22 cellular contexts compared by ENCODE assay signal in genomic region chr10:34941471-34942357, GRCh38.
A peak's percentile ranks its signal among the peaks of the same experiment; 100 is the strongest.
DNase-seq lines count a peak whose midpoint lies in the region; ATAC-seq and TF ChIP-seq lines count a peak whose summit lies in the region.
"Had no signal": no experiment of that assay in that cellular context is flagged by ENCODE, and none has a peak within 500 bp of the region (broad histone marks: within the 10 kb centered on the region; RNA-seq: fewer than 3 reads in every experiment).

No MANE protein-coding gene starts in this region.

- no peaks in the 10 kb centered on the region for H3F3A ChIP-seq in Loucy (ENCODE audit: low read depth)

- intact Hi-C loops in activated CD4-positive, alpha-beta memory T cell treated with anti-CD3 and anti-CD28 coated beads for 36 hours (cut with micrococcal nuclease) = no loop called here
- intact Hi-C loops in A673 (cut with micrococcal nuclease; ENCODE audit: unreplicated experiment) = no loop called here

- H3K4me1 Mint-ChIP-seq in activated CD4-positive, alpha-beta memory T cell treated with anti-CD3 and anti-CD28 coated beads for 36 hours (ENCODE audit: low read depth) = no peaks in the 10 kb centered on the region
- no peaks in the 10 kb centered on the region for H3K4me1 Mint-ChIP-seq in activated CD4-positive, alpha-beta memory T cell treated with anti-CD3 and anti-CD28 coated beads, Interleukin-2, amount 10 ng/mL, durations not matched to agents 7 days and 5 days
- H3K4me1 Mint-ChIP-seq in naive thymus-derived CD8-positive, alpha-beta T cell = no peaks in the 10 kb centered on the region
- H3K4me1 Mint-ChIP-seq: activated naive CD8-positive, alpha-beta T cell treated with anti-CD3 and anti-CD28 coated beads for 36 hours had no signal

- H3K4me1 ChIP-seq in Loucy (ENCODE audit: insufficient read depth, low read length, poor library complexity, severe bottlenecking) (no peaks in the 10 kb centered on the region), A673 (ENCODE audit: insufficient read depth, low read length, poor library complexity, severe bottlenecking) (no peaks in the 10 kb centered on the region)
- H3K4me1 ChIP-seq: A549, gastroesophageal sphincter, left lung, upper lobe of right lung had no signal

- H3K4me3 ChIP-seq in Loucy (ENCODE audit: low read length, poor library complexity, severe bottlenecking) (no peak overlapping the region), skin epidermis (no peak overlapping the region), A673 (ENCODE audit: low read depth, low read length, poor library complexity, severe bottlenecking) (no peak overlapping the region)
- H3K4me3 ChIP-seq: A549, gastroesophageal sphincter, left lung, upper lobe of right lung had no signal

- no peak for ATAC-seq in naive thymus-derived CD8-positive, alpha-beta T cell
- ATAC-seq: gastroesophageal sphincter, left lung, upper lobe of right lung had no signal

- CTCF ChIA-PET in activated CD4-positive, alpha-beta memory T cell treated with anti-CD3 and anti-CD28 coated beads for 36 hours (lab: Charles Lee) = no interaction called here
- CTCF ChIA-PET in activated CD4-positive, alpha-beta memory T cell treated with anti-CD3 and anti-CD28 coated beads, Interleukin-2, amount 10 ng/mL, durations not matched to agents 7 days and 5 days (lab: Charles Lee) = no interaction called here
- CTCF ChIA-PET in A673 (lab: Charles Lee) = no interaction called here

- no peaks in the 10 kb centered on the region for H3K9me2 ChIP-seq in Loucy (replicated peaks; ENCODE audit: low read depth, low read length)

- no peaks in the 10 kb centered on the region for H3K9me3 Mint-ChIP-seq in activated CD4-positive, alpha-beta memory T cell treated with anti-CD3 and anti-CD28 coated beads for 36 hours
- no peaks in the 10 kb centered on the region for H3K9me3 Mint-ChIP-seq in activated CD4-positive, alpha-beta memory T cell treated with anti-CD3 and anti-CD28 coated beads, Interleukin-2, amount 10 ng/mL, durations not matched to agents 7 days and 5 days
- peaks cover 0 to 8% (median 0%) of the 10 kb centered on the region in 9 donors for H3K9me3 Mint-ChIP-seq in naive thymus-derived CD8-positive, alpha-beta T cell
- H3K9me3 Mint-ChIP-seq: activated naive CD8-positive, alpha-beta T cell treated with anti-CD3 and anti-CD28 coated beads for 36 hours; dendritic cell treated with granulocyte-macrophage colony-stimulating factor and Interleukin-4, amounts not matched to agents 40 ng/mL and 50 ng/mL, for 4 days had no signal

- no peak overlapping the region for H3K27ac Mint-ChIP-seq in activated CD4-positive, alpha-beta memory T cell treated with anti-CD3 and anti-CD28 coated beads for 36 hours
- H3K27ac Mint-ChIP-seq in activated CD4-positive, alpha-beta memory T cell treated with anti-CD3 and anti-CD28 coated beads, Interleukin-2, amount 10 ng/mL, durations not matched to agents 7 days and 5 days = no peak overlapping the region
- H3K27ac Mint-ChIP-seq in naive thymus-derived CD8-positive, alpha-beta T cell = no peak overlapping the region
- H3K27ac Mint-ChIP-seq: activated naive CD8-positive, alpha-beta T cell treated with anti-CD3 and anti-CD28 coated beads for 36 hours; dendritic cell treated with granulocyte-macrophage colony-stimulating factor and Interleukin-4, amounts not matched to agents 40 ng/mL and 50 ng/mL, for 4 days had no signal

- no peak overlapping the region for H3K4me3 Mint-ChIP-seq in activated CD4-positive, alpha-beta memory T cell treated with anti-CD3 and anti-CD28 coated beads for 36 hours
- no peak overlapping the region for H3K4me3 Mint-ChIP-seq in activated CD4-positive, alpha-beta memory T cell treated with anti-CD3 and anti-CD28 coated beads, Interleukin-2, amount 10 ng/mL, durations not matched to agents 7 days and 5 days
- H3K4me3 Mint-ChIP-seq in naive thymus-derived CD8-positive, alpha-beta T cell = no peak overlapping the region
- H3K4me3 Mint-ChIP-seq: activated naive CD8-positive, alpha-beta T cell treated with anti-CD3 and anti-CD28 coated beads for 36 hours; dendritic cell treated with granulocyte-macrophage colony-stimulating factor and Interleukin-4, amounts not matched to agents 40 ng/mL and 50 ng/mL, for 4 days had no signal

- 0 out of 2 replicates have a peak overlapping the region, but pooled peaks have one; percentile 39 for H2AFZ ChIP-seq in Loucy (ENCODE audit: low read length)

- H3K79me2 ChIP-seq in Loucy (ENCODE audit: insufficient read depth, low read length) = no peaks in the 10 kb centered on the region

- no peak overlapping the region for H3K9ac ChIP-seq in Loucy (ENCODE audit: low read depth, low read length, poor library complexity, severe bottlenecking)

- H3K27ac ChIP-seq in epithelial cell of prostate (peak overlapping the region; percentile 90), skin epidermis (peak overlapping the region in 12 of 21 experiments; percentile 15 to 76 (median 42)), A673 (ENCODE audit: low read depth, low read length, poor library complexity, severe bottlenecking) (no peak overlapping the region)
- H3K27ac ChIP-seq: A549, gastroesophageal sphincter, left lung, neutrophil, upper lobe of right lung, VCaP had no signal

- no TSS peak for BruUV-seq in A673 (replicated peaks; lab: Mats Ljungman, UMichigan)

- H3K36me3 ChIP-seq in Loucy (ENCODE audit: insufficient read depth, low read length) (no peaks in the 10 kb centered on the region), A673 (ENCODE audit: insufficient read depth, low read length, poor library complexity, severe bottlenecking) (no peaks in the 10 kb centered on the region)
- H3K36me3 ChIP-seq: gastroesophageal sphincter, left lung, neutrophil, upper lobe of right lung had no signal

- no peaks in the 10 kb centered on the region for H4K20me1 ChIP-seq in Loucy (ENCODE audit: insufficient read depth, low read length, poor library complexity, severe bottlenecking)

- no peaks in the 10 kb centered on the region for H3K36me3 Mint-ChIP-seq in activated CD4-positive, alpha-beta memory T cell treated with anti-CD3 and anti-CD28 coated beads for 36 hours
- no peaks in the 10 kb centered on the region for H3K36me3 Mint-ChIP-seq in activated CD4-positive, alpha-beta memory T cell treated with anti-CD3 and anti-CD28 coated beads, Interleukin-2, amount 10 ng/mL, durations not matched to agents 7 days and 5 days (ENCODE audit: low read depth)
- H3K36me3 Mint-ChIP-seq in naive thymus-derived CD8-positive, alpha-beta T cell = no peaks in the 10 kb centered on the region
- H3K36me3 Mint-ChIP-seq: activated naive CD8-positive, alpha-beta T cell treated with anti-CD3 and anti-CD28 coated beads for 36 hours had no signal

- no peaks in the 10 kb centered on the region for H3K9me3 ChIP-seq in Loucy (ENCODE audit: insufficient read depth, low read depth, low read length)
- H3K9me3 ChIP-seq in A673 (ENCODE audit: low read depth, low read length, poor library complexity, severe bottlenecking) = no peaks in the 10 kb centered on the region
- H3K9me3 ChIP-seq: A549, gastroesophageal sphincter, left lung, neutrophil, upper lobe of right lung had no signal

- peak; percentile 10 for DNase-seq in activated CD4-positive, alpha-beta memory T cell treated with anti-CD3 and anti-CD28 coated beads for 36 hours
- no peak for DNase-seq in activated CD4-positive, alpha-beta memory T cell treated with anti-CD3 and anti-CD28 coated beads, Interleukin-2, amount 10 ng/mL, durations not matched to agents 7 days and 5 days
- DNase-seq in epithelial cell of prostate (ENCODE audit: low read depth, low spot score) (peak; percentile 88), middle frontal gyrus (ENCODE audit: extremely low spot score, low spot score) (no peak), A673 (ENCODE audit: low spot score) (no peak)
- no peak for DNase-seq in naive thymus-derived CD8-positive, alpha-beta T cell
- DNase-seq: activated CD8-positive, alpha-beta memory T cell treated with anti-CD3 and anti-CD28 coated beads, Interleukin-2, amount 50 U/mL, for 48 hours; activated naive CD8-positive, alpha-beta T cell treated with anti-CD3 and anti-CD28 coated beads for 36 hours; COR-L47; left lung; NCI-H1417 treated with DMSO at 0.1 percent for 48 hours; NCI-H526; stimulated activated CD4-positive, alpha-beta T cell treated with anti-CD3 and anti-CD28 coated beads, Interleukin-15, amount 100 ng/mL, for 24 hours; stimulated activated CD8-positive, alpha-beta memory T cell treated with anti-CD3 and anti-CD28 coated beads, Interleukin-4, amount 100 ng/mL, for 48 hours; upper lobe of right lung had no signal

- H3K27me3 ChIP-seq in Loucy (ENCODE audit: insufficient read depth, low read length, poor library complexity, severe bottlenecking) (no peaks in the 10 kb centered on the region), A673 (replicated peaks; ENCODE audit: insufficient read depth, low read depth, low read length, poor library complexity) (no peaks in the 10 kb centered on the region)
- H3K27me3 ChIP-seq: gastroesophageal sphincter, left lung, neutrophil, upper lobe of right lung had no signal

- POLR2A ChIA-PET in activated CD4-positive, alpha-beta memory T cell treated with anti-CD3 and anti-CD28 coated beads for 36 hours (lab: Charles Lee) = no interaction called here
- POLR2A ChIA-PET in activated CD4-positive, alpha-beta memory T cell treated with anti-CD3 and anti-CD28 coated beads, Interleukin-2, amount 10 ng/mL, durations not matched to agents 7 days and 5 days (lab: Charles Lee) = no interaction called here
- POLR2A ChIA-PET in A673 (lab: Charles Lee; ENCODE audit: low non-redundant PET) = no interaction called here
- POLR2A ChIA-PET in naive thymus-derived CD8-positive, alpha-beta T cell (lab: Charles Lee) = no interaction called here

- peaks cover 4% of the 10 kb centered on the region for H3K27me3 Mint-ChIP-seq in activated CD4-positive, alpha-beta memory T cell treated with anti-CD3 and anti-CD28 coated beads for 36 hours
- no peaks in the 10 kb centered on the region for H3K27me3 Mint-ChIP-seq in activated CD4-positive, alpha-beta memory T cell treated with anti-CD3 and anti-CD28 coated beads, Interleukin-2, amount 10 ng/mL, durations not matched to agents 7 days and 5 days
- H3K27me3 Mint-ChIP-seq in naive thymus-derived CD8-positive, alpha-beta T cell = peaks cover 0 to 9% (median 2%) of the 10 kb centered on the region in 5 donors
- H3K27me3 Mint-ChIP-seq: dendritic cell treated with granulocyte-macrophage colony-stimulating factor and Interleukin-4, amounts not matched to agents 40 ng/mL and 50 ng/mL, for 4 days had no signal

- TF ChIP-seq CTCF in Loucy (conservative IDR thresholded peaks at IDR 0.05; ENCODE audit: low read length) (no peak), A673 (conservative IDR thresholded peaks at IDR 0.05; ENCODE audit: low read depth, low read length) (no peak)

- no peak overlapping the region for H3K4me2 ChIP-seq in Loucy (ENCODE audit: low read depth, low read length, poor library complexity, severe bottlenecking)
- H3K4me2 ChIP-seq: A549 had no signal

Comparison
In these comparisons a context has a peak if more than half of its experiments do, and no peak if none do; other contexts are left out.
1. DNase-seq: peak in activated CD4-positive, alpha-beta memory T cell treated with anti-CD3 and anti-CD28 coated beads for 36 hours (single experiment) and epithelial cell of prostate (single experiment); none in activated CD4-positive, alpha-beta memory T cell treated with anti-CD3 and anti-CD28 coated beads, Interleukin-2, amount 10 ng/mL, durations not matched to agents 7 days and 5 days (single experiment), middle frontal gyrus (single experiment), A673 (single experiment) and naive thymus-derived CD8-positive, alpha-beta T cell (0 of 10).